1 cellular context compared by ENCODE assay signal in genomic region chr10:75408911-75409885, GRCh38.
TF ChIP-seq lines count a peak whose summit lies in the region.

No MANE protein-coding gene starts in this region.

TF ChIP-seq in HCT116, 20 proteins besides CTCF, POLR2A, EP300 and RAD21 (continued from another document):
- no peak for TF ChIP-seq REST (IDR thresholded peaks at IDR 0.05; ENCODE audit: low read depth)
- no peak for TF ChIP-seq EZH2 (IDR thresholded peaks at IDR 0.05)
- TF ChIP-seq CBX3 (IDR thresholded peaks at IDR 0.05; ENCODE audit: low read depth) = no peak
TF ChIP-seq in HCT116: peak in this region for 4.
